Comparison of ENCODE assay signal across 18 cellular contexts in genomic region chr3:31884251-31884650, GRCh38.
DNase-seq lines count a peak whose midpoint lies in the region; ATAC-seq and TF ChIP-seq lines count a peak whose summit lies in the region.
"Had no signal": no experiment of that assay in that cellular context is flagged by ENCODE, and none has a peak within 500 bp of the region (broad histone marks: within the 10 kb centered on the region; RNA-seq: fewer than 3 reads in every experiment).

No MANE protein-coding gene starts in this region.

- peaks cover 33% of the 10 kb centered on the region for H3K36me3 Mint-ChIP-seq in stimulated activated memory B cell treated with anti-CD40 and anti-IgM and Interleukin-4, amounts not matched to agents 10 μg/mL and 1 μg/mL and 100 μg/mL, for 72 hours
- H3K36me3 Mint-ChIP-seq: CD4-positive, CD25-positive, alpha-beta regulatory T cell; CD8-positive, alpha-beta memory T cell had no signal

- DNase-seq in OCI-LY7 (ENCODE audit: low spot score) (no peak), epithelial cell of prostate (ENCODE audit: low read depth, low spot score) (no peak), NCI-H446 (lab: John Stamatoyannopoulos, UW) (no peak), DMS153 treated with DMSO at 0.1 percent for 48 hours (lab: John Stamatoyannopoulos, UW; ENCODE audit: unreplicated experiment) (no peak)
- DNase-seq in stimulated activated CD4-positive, alpha-beta T cell treated with anti-CD3 and anti-CD28 coated beads, Interleukin-12 subunit alpha, Interleukin-12 subunit beta, amount 100 ng/mL, for 4 hours: no peak
- DNase-seq: BE2C; C1 segment of cervical spinal cord; CD4-positive, CD25-positive, alpha-beta regulatory T cell; CD8-positive, alpha-beta memory T cell; COR-L47; DMS 273 treated with DMSO at 0.1 percent for 48 hours; DMS79; GDM1; GM23248; IMR-90 had no signal

- POLR2A ChIA-PET in HEK293 (lab: Yijun Ruan, JAX): no interaction called here
- POLR2A ChIA-PET in OCI-LY7 (lab: Charles Lee): interaction anchor here (0.7 to 4.6 kb wide), 6 partner anchors 11 to 75 kb away, joined by 3 to 14 read pairs (median 4); no protein-coding TSS in a partner anchor

- peak overlapping the region; percentile 81 for H3K27ac Mint-ChIP-seq in stimulated activated memory B cell treated with anti-CD40 and anti-IgM and Interleukin-4, amounts not matched to agents 10 μg/mL and 1 μg/mL and 100 μg/mL, for 72 hours
- H3K27ac Mint-ChIP-seq: CD8-positive, alpha-beta memory T cell had no signal

- TF ChIP-seq CTCF in HEK293 (tag by site-specific recombination; IDR thresholded peaks at IDR 0.05): no peak
- no peak for TF ChIP-seq CTCF in OCI-LY7 (conservative IDR thresholded peaks at IDR 0.05; ENCODE audit: low read length)

- H3K9me3 ChIP-seq in HEK293 (ENCODE audit: control insufficient read depth, insufficient read depth, low read depth, low read length) (no peaks in the 10 kb centered on the region), OCI-LY7 (ENCODE audit: low read length) (peaks cover 9% of the 10 kb centered on the region; the same call in 1 of the 2 replicates)
- H3K9me3 ChIP-seq: BE2C, HAP-1 had no signal

- no peak overlapping the region for H2AFZ ChIP-seq in OCI-LY7 (ENCODE audit: low read length)
- H2AFZ ChIP-seq: GM23248 had no signal

- H3K4me2 ChIP-seq in OCI-LY7 (ENCODE audit: low read length): peak overlapping the region; percentile 55

- CTCF ChIA-PET in HEK293 (lab: Yijun Ruan, JAX): no interaction called here
- CTCF ChIA-PET in OCI-LY7 (lab: Charles Lee; ENCODE audit: unreplicated experiment): no interaction called here

- ATAC-seq in stimulated activated memory B cell treated with anti-CD40 and anti-IgM and Interleukin-4, amounts not matched to agents 10 μg/mL and 1 μg/mL and 100 μg/mL, for 72 hours: no peak

- H3K36me3 ChIP-seq in HEK293 (ENCODE audit: control insufficient read depth in 2 of 2, insufficient read depth in 1 of 2, low read length in 2 of 2): no peaks in the 10 kb centered on the region
- H3K36me3 ChIP-seq in OCI-LY7 (ENCODE audit: insufficient read depth, low read length): peaks cover 39% of the 10 kb centered on the region
- H3K36me3 ChIP-seq: BE2C, HAP-1 had no signal

- intact Hi-C loops in OCI-LY7 (cut with micrococcal nuclease; ENCODE audit: unreplicated experiment): no loop called here

- H4K20me1 ChIP-seq in OCI-LY7 (ENCODE audit: insufficient read depth, low read length): no peaks in the 10 kb centered on the region

- H3K9me2 ChIP-seq in OCI-LY7 (ENCODE audit: insufficient read depth, low read length): no peaks in the 10 kb centered on the region

- H3K79me2 ChIP-seq in OCI-LY7 (ENCODE audit: insufficient read depth, low read depth, low read length): peaks cover 98% of the 10 kb centered on the region

- H3K4me3 Mint-ChIP-seq in stimulated activated memory B cell treated with anti-CD40 and anti-IgM and Interleukin-4, amounts not matched to agents 10 μg/mL and 1 μg/mL and 100 μg/mL, for 72 hours: no peak overlapping the region
- H3K4me3 Mint-ChIP-seq: CD4-positive, CD25-positive, alpha-beta regulatory T cell; CD8-positive, alpha-beta memory T cell had no signal

- BruUV-seq in OCI-LY7 (replicated peaks; lab: Mats Ljungman, UMichigan): no TSS peak

- no peaks in the 10 kb centered on the region for H3K27me3 Mint-ChIP-seq in stimulated activated memory B cell treated with anti-CD40 and anti-IgM and Interleukin-4, amounts not matched to agents 10 μg/mL and 1 μg/mL and 100 μg/mL, for 72 hours

- no peak overlapping the region for H3K27ac ChIP-seq in HEK293 (ENCODE audit: extremely low read depth, low read depth, low read length)
- peak overlapping the region; percentile 90 for H3K27ac ChIP-seq in OCI-LY7 (ENCODE audit: low read depth, low read length, poor library complexity, severe bottlenecking)
- H3K27ac ChIP-seq in epithelial cell of prostate: peak overlapping the region; percentile 7
- H3K27ac ChIP-seq: GM23248 had no signal

- H3K9me3 Mint-ChIP-seq in stimulated activated memory B cell treated with anti-CD40 and anti-IgM and Interleukin-4, amounts not matched to agents 10 μg/mL and 1 μg/mL and 100 μg/mL, for 72 hours: peaks cover 3% of the 10 kb centered on the region
- H3K9me3 Mint-ChIP-seq: CD8-positive, alpha-beta memory T cell had no signal

- H3K4me3 ChIP-seq in HEK293 (ENCODE audit: low read depth, low read length): no peak overlapping the region
- peak overlapping the region; percentile 7 for H3K4me3 ChIP-seq in OCI-LY7 (ENCODE audit: low read depth, low read length, poor library complexity, severe bottlenecking)
- H3K4me3 ChIP-seq: GM23248, HAP-1 had no signal

- H3K4me1 ChIP-seq in HEK293 (ENCODE audit: control insufficient read depth, insufficient read depth, low read length) (no peaks in the 10 kb centered on the region), OCI-LY7 (ENCODE audit: insufficient read depth, low read length, poor library complexity, severe bottlenecking) (peaks cover 86% of the 10 kb centered on the region)
- H3K4me1 ChIP-seq: BE2C, HAP-1 had no signal

- peaks cover 96% of the 10 kb centered on the region for H3K4me1 Mint-ChIP-seq in stimulated activated memory B cell treated with anti-CD40 and anti-IgM and Interleukin-4, amounts not matched to agents 10 μg/mL and 1 μg/mL and 100 μg/mL, for 72 hours
- H3K4me1 Mint-ChIP-seq: CD4-positive, CD25-positive, alpha-beta regulatory T cell; CD8-positive, alpha-beta memory T cell had no signal

TF ChIP-seq in HEK293, 187 proteins besides CTCF, POLR2A, EP300 and RAD21:
- TF ChIP-seq ZNF624 (tag by site-specific recombination; IDR thresholded peaks at IDR 0.05) (no peak), SP7 (tag by site-specific recombination; IDR thresholded peaks at IDR 0.05) (no peak), ZNF248 (tag by site-specific recombination; IDR thresholded peaks at IDR 0.05) (no peak), SCRT2 (tag by site-specific recombination; IDR thresholded peaks at IDR 0.05) (peak; percentile 71), ZNF660 (tag by site-specific recombination; IDR thresholded peaks at IDR 0.05) (no peak), ZNF777 (tag by site-specific recombination; IDR thresholded peaks at IDR 0.05; ENCODE audit: borderline replicate concordance) (no peak), ZNF670 (tag by site-specific recombination; IDR thresholded peaks at IDR 0.05; ENCODE audit: low read depth) (no peak), ZNF530 (tag by site-specific recombination; IDR thresholded peaks at IDR 0.05; ENCODE audit: low read depth) (no peak), ZNF776 (tag by site-specific recombination; IDR thresholded peaks at IDR 0.05; ENCODE audit: borderline replicate concordance) (no peak), SCRT1 (tag by site-specific recombination; IDR thresholded peaks at IDR 0.05; ENCODE audit: borderline replicate concordance) (peak; percentile 57; the same call in 1 of the 2 replicates), ZNF221 (tag by site-specific recombination; IDR thresholded peaks at IDR 0.05; ENCODE audit: borderline replicate concordance) (no peak)
